ENCODE assay signal across 30 cellular contexts in the genomic region with DNA sequence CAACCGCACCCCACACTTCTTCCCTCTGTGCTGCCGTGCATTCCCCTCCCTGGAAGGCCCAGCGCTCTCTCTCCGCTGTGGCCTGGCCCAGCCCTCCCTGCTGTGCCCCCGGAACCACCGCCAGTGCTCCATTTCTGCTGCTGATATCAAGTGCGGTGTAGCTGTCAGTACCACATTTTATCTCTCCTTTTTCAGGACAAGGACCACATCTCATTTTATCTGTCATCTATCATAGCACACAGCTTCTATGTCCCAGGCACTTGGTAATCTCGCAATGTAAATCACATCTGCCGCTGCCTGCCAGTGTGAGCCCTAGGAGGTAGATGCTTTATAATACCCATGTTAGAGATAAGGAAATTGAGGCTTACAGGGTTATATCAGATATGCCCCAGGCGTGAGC. TPM values are rescaled to one million over a fixed set of nuclear protein-coding genes. Genes with fewer than 3 reads are reported as not detected.
"Had no signal": no experiment of that assay in that cellular context is flagged by ENCODE, and none has a peak within 500 bp of the region (broad histone marks: within the 10 kb centered on the region; RNA-seq: fewer than 3 reads in every experiment).

No MANE protein-coding gene starts in this region.

- H3K27me3 ChIP-seq: adrenal gland, left lung, ovary, stomach, suprapubic skin, tibial nerve had no signal

- H3K4me1 ChIP-seq: adrenal gland, left lung, stomach, suprapubic skin, tibial nerve had no signal

- H3K4me3 ChIP-seq: adrenal gland, left lung, lung, ovary, prostate gland, stomach, suprapubic skin, tibial nerve had no signal

- H3K9me3 ChIP-seq: adrenal gland, left lung, ovary, prostate gland, stomach, suprapubic skin, tibial nerve had no signal

- DNase-seq: activated CD4-positive, alpha-beta T cell treated with anti-CD3 and anti-CD28 coated beads, Interleukin-2, amount 50 U/mL, for 4 hours; activated CD8-positive, alpha-beta memory T cell treated with anti-CD3 and anti-CD28 coated beads for 24 hours; activated CD8-positive, alpha-beta memory T cell treated with anti-CD3 and anti-CD28 coated beads, Interleukin-2, amount 50 U/mL, for 4 hours; activated naive CD4-positive, alpha-beta T cell; activated T-cell treated with anti-CD3 and anti-CD28 coated beads, Interleukin-2, amount 50 U/mL, for 24 hours; adrenal gland; central memory CD4-positive, alpha-beta T cell; dermis blood vessel endothelial cell; effector CD8-positive, alpha-beta T cell; foreskin melanocyte; glutamatergic neuron; hippocampal formation; kidney glomerular epithelial cell; left lung; naive thymus-derived CD8-positive, alpha-beta T cell; ovary; stimulated activated CD4-positive, alpha-beta T cell treated with anti-CD3 and anti-CD28 coated beads, Interleukin-12 subunit alpha, Interleukin-12 subunit beta, amount 100 ng/mL, for 4 hours; stomach; T-helper 9 cell had no signal

- H3K27ac ChIP-seq: adrenal gland, left lung, ovary, prostate gland, stomach, suprapubic skin, tibial nerve had no signal

- H3K36me3 ChIP-seq: adrenal gland, left lung, ovary, prostate gland, suprapubic skin, tibial nerve had no signal

- ATAC-seq: activated CD4-positive, CD25-positive, alpha-beta regulatory T cell treated with anti-CD3 and anti-CD28 coated beads, Interleukin-2, amount 50 U/mL, for 24 hours; activated T-helper 17 cell treated with anti-CD3 and anti-CD28 coated beads, Interleukin-2, amount 50 U/mL, for 72 hours; esophagus mucosa; left lung; naive thymus-derived CD8-positive, alpha-beta T cell; stimulated activated effector memory CD8-positive, alpha-beta T cell treated with anti-CD3 and anti-CD28 coated beads, Interleukin-12 subunit alpha, Interleukin-12 subunit beta, amount 100 ng/mL, for 72 hours had no signal

RNA-seq across cellular contexts. Expression of gene IL31, which starts 18.3 kb away (rescaled TPM):
- total RNA-seq: activated T-helper 17 cell treated with anti-CD3 and anti-CD28 coated beads, Interleukin-2, amount 50 U/mL, for 72 hours; adrenal gland; astrocyte; dermis blood vessel endothelial cell; esophagus mucosa; left lung; lung; naive thymus-derived CD8-positive, alpha-beta T cell; ovary; prostate gland; skeletal muscle tissue; stomach; suprapubic skin; T-helper 1 cell treated with Interleukin-12 subunit alpha and Interleukin-12 subunit beta and Interleukin-4 antibody, amounts not matched to agents 30 ng/mL and 1 ng/mL, for 36 hours; tibial nerve had no signal
- polyA plus RNA-seq: adrenal gland; lung; naive thymus-derived CD8-positive, alpha-beta T cell; ovary; stomach had no signal

RNA-seq across cellular contexts. Expression of gene LRRC43, which starts 27.2 kb away (rescaled TPM):
- total RNA-seq: activated T-helper 17 cell treated with anti-CD3 and anti-CD28 coated beads, Interleukin-2, amount 50 U/mL, for 72 hours; skeletal muscle tissue; T-helper 1 cell treated with Interleukin-12 subunit alpha and Interleukin-12 subunit beta and Interleukin-4 antibody, amounts not matched to agents 30 ng/mL and 1 ng/mL, for 36 hours had no signal
- polyA plus RNA-seq: naive thymus-derived CD8-positive, alpha-beta T cell; stomach had no signal

RNA-seq across cellular contexts. Expression of gene B3GNT4, which starts 47.8 kb away (rescaled TPM):
- total RNA-seq: naive thymus-derived CD8-positive, alpha-beta T cell; skeletal muscle tissue had no signal
